9 cellular contexts compared by ENCODE assay signal in the genomic region with DNA sequence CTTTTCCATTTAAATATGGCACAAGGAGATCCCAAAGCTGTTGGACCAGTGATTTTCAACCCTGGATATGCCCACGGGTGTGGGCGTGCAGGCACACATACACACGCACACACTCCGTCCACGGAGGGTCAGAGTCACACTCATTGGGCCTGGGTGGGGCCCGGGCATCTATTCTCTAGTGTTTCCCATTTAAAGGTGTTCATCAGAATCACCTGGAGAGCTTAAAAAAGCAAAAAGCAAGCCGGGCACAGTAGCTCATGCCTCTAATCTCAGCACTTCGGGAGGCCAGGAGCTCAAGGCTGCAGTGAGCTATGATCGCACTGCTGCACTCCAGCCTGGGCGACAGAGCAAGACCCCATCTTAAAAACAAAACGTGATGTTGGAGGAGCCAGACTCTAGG.
"Had no signal": no experiment of that assay in that cellular context is flagged by ENCODE, and none has a peak within 500 bp of the region (broad histone marks: within the 10 kb centered on the region; RNA-seq: fewer than 3 reads in every experiment).

No MANE protein-coding gene starts in this region.

- H3K4me3 ChIP-seq: GM23248, HAP-1 had no signal

- H3K36me3 ChIP-seq: HAP-1 had no signal

- H2AFZ ChIP-seq: GM23248 had no signal

- H3K9me3 ChIP-seq: HAP-1 had no signal

- DNase-seq: GM23248, GOT3, H7, HFFc6 had no signal

- H3K9me3 Mint-ChIP-seq: HFFc6 had no signal

- H3K4me1 ChIP-seq: HAP-1 had no signal

- H3K4me1 Mint-ChIP-seq: IgD-negative memory B cell had no signal

- H3K27ac ChIP-seq: GM23248, HL-60 had no signal

- H3K9ac ChIP-seq: GM23248 had no signal

- H3K4me3 Mint-ChIP-seq: HFFc6, IgD-negative memory B cell had no signal

- H3K27ac Mint-ChIP-seq: HFFc6, IgD-negative memory B cell had no signal

- ATAC-seq: HCT116, HepG2 had no signal

- H3K36me3 Mint-ChIP-seq: IgD-negative memory B cell had no signal
